In the genomic region with DNA sequence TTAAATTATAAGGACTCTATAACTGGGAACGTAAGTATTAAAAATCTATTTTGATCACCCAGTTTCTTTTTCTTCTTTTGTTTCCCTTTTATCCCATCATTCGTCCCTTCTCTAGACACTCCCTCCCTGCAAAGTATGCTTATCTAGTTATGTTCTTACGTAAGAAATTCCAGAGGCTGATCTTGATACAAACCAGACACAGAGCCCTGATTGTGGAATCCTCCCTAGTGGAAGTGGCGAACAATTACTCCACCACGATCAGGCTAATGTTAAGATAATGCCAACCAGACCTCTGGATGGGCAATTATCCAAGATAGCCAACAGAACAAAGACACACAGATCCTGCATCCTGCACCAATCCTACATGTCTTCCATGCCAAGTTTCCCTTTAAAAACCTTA, we compare ENCODE assay signal across 24 cellular contexts.
DNase-seq lines count a peak whose midpoint lies in the region; ATAC-seq and TF ChIP-seq lines count a peak whose summit lies in the region.
"Had no signal": no experiment of that assay in that cellular context is flagged by ENCODE, and none has a peak within 500 bp of the region (broad histone marks: within the 10 kb centered on the region; RNA-seq: fewer than 3 reads in every experiment).

No MANE protein-coding gene starts in this region.

- H4K91ac ChIP-seq in mesenchymal stem cell (ENCODE audit: low read length), result no peak overlapping the region

- no peak overlapping the region for H2BK12ac ChIP-seq in mesenchymal stem cell (ENCODE audit: low read length in 2 of 2)

- H3K9me3 Mint-ChIP-seq in type B pancreatic cell (no peaks in the 10 kb centered on the region), neural progenitor cell (no peaks in the 10 kb centered on the region)
- no peaks in the 10 kb centered on the region for H3K9me3 Mint-ChIP-seq in activated T-helper 2 cell treated with anti-CD3 and anti-CD28 coated beads, Interferon-gamma antibody, Interleukin-2, Interleukin-4, amounts not matched to agents 10 μg/mL and 5 μg/mL and 100 μg/mL, durations not matched to agents 14 hours and 24 hours and 36 hours

- H3K4me2 ChIP-seq in mesenchymal stem cell (ENCODE audit: low read length, poor library complexity, severe bottlenecking) (no peak overlapping the region), neural progenitor cell (no peak overlapping the region)

- no peak overlapping the region for H3K27ac ChIP-seq in cardiac muscle cell
- H3K27ac ChIP-seq in mesenchymal stem cell (ENCODE audit: low read length, poor library complexity, severe bottlenecking), result no peak overlapping the region
- H3K27ac ChIP-seq in neural progenitor cell, result no peak overlapping the region
- H3K27ac ChIP-seq: 22Rv1, C4-2B had no signal

- no peaks in the 10 kb centered on the region for H3K79me1 ChIP-seq in mesenchymal stem cell (replicated peaks; ENCODE audit: low read length, poor library complexity, severe bottlenecking)

- H3K14ac ChIP-seq in mesenchymal stem cell (ENCODE audit: low read length in 2 of 2), result no peak overlapping the region

- no peaks in the 10 kb centered on the region for H3K27me3 ChIP-seq in cardiac muscle cell
- H3K27me3 ChIP-seq in mesenchymal stem cell (ENCODE audit: control insufficient read depth in 1 of 2, insufficient read depth in 1 of 2, low read length in 2 of 2), result no peaks in the 10 kb centered on the region
- no peaks in the 10 kb centered on the region for H3K27me3 ChIP-seq in neural progenitor cell

- H3K4ac ChIP-seq in mesenchymal stem cell (ENCODE audit: low read depth in 1 of 2, low read length in 2 of 2), result no peak overlapping the region

- H3K9ac ChIP-seq in mesenchymal stem cell (ENCODE audit: low read length) (no peak overlapping the region), neural progenitor cell (no peak overlapping the region)

- peak overlapping the region in 1 of 2 experiments; percentile 28 for H3K18ac ChIP-seq in mesenchymal stem cell (ENCODE audit: low read depth in 1 of 2, low read length in 2 of 2)

- H3K27ac Mint-ChIP-seq in type B pancreatic cell (peak overlapping the region; percentile 76), neural progenitor cell (no peak overlapping the region)
- no peak overlapping the region for H3K27ac Mint-ChIP-seq in activated T-helper 2 cell treated with anti-CD3 and anti-CD28 coated beads, Interferon-gamma antibody, Interleukin-2, Interleukin-4, amounts not matched to agents 10 μg/mL and 5 μg/mL and 100 μg/mL, durations not matched to agents 14 hours and 24 hours and 36 hours
- H3K27ac Mint-ChIP-seq: CD8-positive, alpha-beta memory T cell; IgD-negative memory B cell had no signal

- WGBS in mesenchymal stem cell, result 59% methylated on average over 5 of the region's 5 CpGs

- H3K27me3 Mint-ChIP-seq in type B pancreatic cell, result no peaks in the 10 kb centered on the region
- no peaks in the 10 kb centered on the region for H3K27me3 Mint-ChIP-seq in neural progenitor cell (ENCODE audit: insufficient read depth, low read depth)
- H3K27me3 Mint-ChIP-seq in activated T-helper 2 cell treated with anti-CD3 and anti-CD28 coated beads, Interferon-gamma antibody, Interleukin-2, Interleukin-4, amounts not matched to agents 10 μg/mL and 5 μg/mL and 100 μg/mL, durations not matched to agents 14 hours and 24 hours and 36 hours (ENCODE audit: low read depth), result no peaks in the 10 kb centered on the region
- H3K27me3 Mint-ChIP-seq: CD8-positive, alpha-beta memory T cell; IgD-negative memory B cell had no signal

- H4K20me1 ChIP-seq in neural progenitor cell (ENCODE audit: low read depth), result no peaks in the 10 kb centered on the region

- H2BK120ac ChIP-seq in mesenchymal stem cell (ENCODE audit: low read depth, low read length), result no peak overlapping the region

- H3K23ac ChIP-seq in mesenchymal stem cell (ENCODE audit: low read length in 2 of 2), result no peak overlapping the region

- peaks cover 4% of the 10 kb centered on the region for H3K4me1 ChIP-seq in cardiac muscle cell (ENCODE audit: low read depth)
- no peaks in the 10 kb centered on the region for H3K4me1 ChIP-seq in mesenchymal stem cell (ENCODE audit: control insufficient read depth, insufficient read depth, low read depth, low read length)
- no peaks in the 10 kb centered on the region for H3K4me1 ChIP-seq in neural progenitor cell

- no peak overlapping the region for H3K4me3 Mint-ChIP-seq in type B pancreatic cell
- no peak overlapping the region for H3K4me3 Mint-ChIP-seq in neural progenitor cell
- H3K4me3 Mint-ChIP-seq in activated T-helper 2 cell treated with anti-CD3 and anti-CD28 coated beads, Interferon-gamma antibody, Interleukin-2, Interleukin-4, amounts not matched to agents 10 μg/mL and 5 μg/mL and 100 μg/mL, durations not matched to agents 14 hours and 24 hours and 36 hours (ENCODE audit: low read depth), result no peak overlapping the region
- H3K4me3 Mint-ChIP-seq: CD8-positive, alpha-beta memory T cell; IgD-negative memory B cell had no signal

- no peaks in the 10 kb centered on the region for H3F3A ChIP-seq in neural progenitor cell (ENCODE audit: low read depth)

- H3K4me3 ChIP-seq in cardiac muscle cell, result no peak overlapping the region
- no peak overlapping the region for H3K4me3 ChIP-seq in fibroblast of pulmonary artery (replicated peaks; ENCODE audit: low read depth, low read length)
- H3K4me3 ChIP-seq in mesenchymal stem cell (ENCODE audit: insufficient read depth in 1 of 2, low read depth in 1 of 2, low read length in 2 of 2), result no peak overlapping the region
- no peak overlapping the region for H3K4me3 ChIP-seq in neural progenitor cell

- H2AFZ ChIP-seq in mesenchymal stem cell (ENCODE audit: low read depth, low read length) (no peak overlapping the region), neural progenitor cell (replicated peaks) (no peak overlapping the region)

- H3K36me3 Mint-ChIP-seq in type B pancreatic cell (no peaks in the 10 kb centered on the region), neural progenitor cell (no peaks in the 10 kb centered on the region)
- H3K36me3 Mint-ChIP-seq in activated T-helper 2 cell treated with anti-CD3 and anti-CD28 coated beads, Interferon-gamma antibody, Interleukin-2, Interleukin-4, amounts not matched to agents 10 μg/mL and 5 μg/mL and 100 μg/mL, durations not matched to agents 14 hours and 24 hours and 36 hours (ENCODE audit: low read depth), result no peaks in the 10 kb centered on the region
- H3K36me3 Mint-ChIP-seq: CD8-positive, alpha-beta memory T cell; IgD-negative memory B cell had no signal

- TF ChIP-seq CTCF in cardiac muscle cell (IDR thresholded peaks at IDR 0.05; ENCODE audit: low read depth, low read length), result no peak
- no peak for TF ChIP-seq CTCF in fibroblast of pulmonary artery (IDR thresholded peaks at IDR 0.05; ENCODE audit: low read length, missing control alignments)
- no peak for TF ChIP-seq CTCF in type B pancreatic cell (conservative IDR thresholded peaks at IDR 0.05)
- TF ChIP-seq CTCF in neural progenitor cell (IDR thresholded peaks at IDR 0.05), result no peak

- ATAC-seq in Right ventricle myocardium superior (ENCODE audit: poor library complexity) (no peak), HG03571 (IDR thresholded peaks at IDR 0.05; ENCODE audit: unreplicated experiment) (no peak)
- ATAC-seq: PC-3 had no signal

- no peak overlapping the region for H4K8ac ChIP-seq in mesenchymal stem cell (ENCODE audit: low read length)

- H3K79me2 ChIP-seq in neural progenitor cell (ENCODE audit: low read depth), result no peaks in the 10 kb centered on the region

- DNase-seq in cardiac muscle cell (ENCODE audit: low read depth in 1 of 2, low spot score in 1 of 2) (peak; percentile 31 to 67), Right ventricle myocardium superior (no peak), fibroblast of pulmonary artery (ENCODE audit: low read depth) (peak; percentile 76), mesenchymal stem cell (peak; percentile 75), type B pancreatic cell (ENCODE audit: extremely low spot score, unreplicated experiment) (no peak), neural progenitor cell (ENCODE audit: low spot score) (no peak)
- no peak for DNase-seq in activated T-helper 2 cell treated with anti-CD3 and anti-CD28 coated beads, Interferon-gamma antibody, Interleukin-2, Interleukin-4, amounts not matched to agents 10 μg/mL and 5 μg/mL and 100 μg/mL, durations not matched to agents 14 hours and 24 hours and 36 hours (ENCODE audit: low spot score)
- DNase-seq: Calu3; CD8-positive, alpha-beta memory T cell; DMS153; GOT3; HCEC 1CT; Karpas-422; MV-4-11; NCI-H1105 treated with DMSO at 0.1 percent for 48 hours; NCI-H2081; NCI-H2171; NCI-H526; PC-3; SHP77 had no signal

- H3K4me1 Mint-ChIP-seq in type B pancreatic cell (ENCODE audit: unreplicated experiment), result peaks cover 3% of the 10 kb centered on the region
- H3K4me1 Mint-ChIP-seq in neural progenitor cell, result no peaks in the 10 kb centered on the region
- H3K4me1 Mint-ChIP-seq in activated T-helper 2 cell treated with anti-CD3 and anti-CD28 coated beads, Interferon-gamma antibody, Interleukin-2, Interleukin-4, amounts not matched to agents 10 μg/mL and 5 μg/mL and 100 μg/mL, durations not matched to agents 14 hours and 24 hours and 36 hours (ENCODE audit: low read depth), result no peaks in the 10 kb centered on the region
- H3K4me1 Mint-ChIP-seq: CD8-positive, alpha-beta memory T cell; IgD-negative memory B cell had no signal

- H2AK5ac ChIP-seq in mesenchymal stem cell (ENCODE audit: low read length, severe bottlenecking), result no peak overlapping the region

- intact Hi-C loops in Right ventricle myocardium superior (cut with DNase I), result no loop called here
- intact Hi-C loops in activated T-helper 2 cell treated with anti-CD3 and anti-CD28 coated beads, Interferon-gamma antibody, Interleukin-2, Interleukin-4, amounts not matched to agents 10 μg/mL and 5 μg/mL and 100 μg/mL, durations not matched to agents 14 hours and 24 hours and 36 hours (cut with micrococcal nuclease), result no loop called here

- H2BK15ac ChIP-seq in mesenchymal stem cell (ENCODE audit: low read depth, poor library complexity, severe bottlenecking), result no peak overlapping the region

- no peak overlapping the region for H2BK5ac ChIP-seq in mesenchymal stem cell (ENCODE audit: low read depth, low read length, poor library complexity, severe bottlenecking)

- no peaks in the 10 kb centered on the region for H3K9me3 ChIP-seq in cardiac muscle cell (ENCODE audit: low read depth)
- H3K9me3 ChIP-seq in mesenchymal stem cell (ENCODE audit: control insufficient read depth, low read length), result peaks cover 10% of the 10 kb centered on the region
- H3K9me3 ChIP-seq in neural progenitor cell (ENCODE audit: low read depth), result no peaks in the 10 kb centered on the region

- H3K36me3 ChIP-seq in cardiac muscle cell, result no peaks in the 10 kb centered on the region
- H3K36me3 ChIP-seq in mesenchymal stem cell (ENCODE audit: control insufficient read depth in 1 of 2, insufficient read depth in 2 of 2, low read depth in 1 of 2, low read length in 2 of 2), result no peaks in the 10 kb centered on the region
- no peaks in the 10 kb centered on the region for H3K36me3 ChIP-seq in neural progenitor cell

Comparison
In these comparisons a context has a peak if more than half of its experiments do, and no peak if none do; other contexts are left out.
1. DNase-seq: peak in cardiac muscle cell (2 of 2), fibroblast of pulmonary artery (single experiment) and mesenchymal stem cell (single experiment); none in Right ventricle myocardium superior (single experiment), type B pancreatic cell (single experiment), neural progenitor cell (single experiment) and activated T-helper 2 cell treated with anti-CD3 and anti-CD28 coated beads, Interferon-gamma antibody, Interleukin-2, Interleukin-4, amounts not matched to agents 10 μg/mL and 5 μg/mL and 100 μg/mL, durations not matched to agents 14 hours and 24 hours and 36 hours (single experiment).